ENCODE assay signal across 10 cellular contexts in genomic region chr2:38409136-38409903, GRCh38. TPM values are rescaled to one million over a fixed set of nuclear protein-coding genes. Genes with fewer than 3 reads are reported as not detected.
A peak's percentile ranks its signal among the peaks of the same experiment; 100 is the strongest.
DNase-seq lines count a peak whose midpoint lies in the region; ATAC-seq, FAIRE-seq and TF ChIP-seq lines count a peak whose summit lies in the region.
"Had no signal": no experiment of that assay in that cellular context is flagged by ENCODE, and none has a peak within 500 bp of the region (broad histone marks: within the 10 kb centered on the region; RNA-seq: fewer than 3 reads in every experiment).

No MANE protein-coding gene starts in this region.

- H3K9ac ChIP-seq in HUES48 (ENCODE audit: low read depth, low read length) = no peak overlapping the region

- DNase-seq in A549 (ENCODE audit: low read depth in 1 of 2, low spot score in 1 of 2) = no peak
- DNase-seq in left ventricle myocardium superior = peak; percentile 56
- DNase-seq in NCI-H2227 treated with DMSO at 0.1 percent for 48 hours (lab: John Stamatoyannopoulos, UW) = no peak
- no peak for DNase-seq in D341Med (ENCODE audit: low spot score)
- DNase-seq: activated CD4-positive, alpha-beta memory T cell treated with anti-CD3 and anti-CD28 coated beads for 36 hours; small intestine had no signal

- POLR2A ChIA-PET in A549 (lab: Yijun Ruan, JAX) = no interaction called here

- no peak overlapping the region for H3K4me3 ChIP-seq in A549
- H3K4me3 ChIP-seq in HUES48 (ENCODE audit: low read depth, low read length) = no peak overlapping the region

- no peak for TF ChIP-seq EP300 in A549 (IDR thresholded peaks at IDR 0.05)

- ATAC-seq in A549 = peak in 1 of 2 experiments; percentile 30; a peak in 2 of 6 replicates
- peak; percentile 57 for ATAC-seq in GM21360 (IDR thresholded peaks at IDR 0.05; ENCODE audit: unreplicated experiment)
- ATAC-seq in left ventricle myocardium superior = peak; percentile 76
- no peak for ATAC-seq in HG03196 (IDR thresholded peaks at IDR 0.05; ENCODE audit: unreplicated experiment)
- ATAC-seq in GM18870 (IDR thresholded peaks at IDR 0.05; ENCODE audit: unreplicated experiment) = no peak

- no peaks in the 10 kb centered on the region for H3K27me3 ChIP-seq in HUES48 (ENCODE audit: control insufficient read depth, insufficient read depth, low read length)

- H3K27ac ChIP-seq in A549 = no peak overlapping the region
- H3K27ac ChIP-seq in HUES48 (ENCODE audit: low read depth, low read length) = peak overlapping the region; percentile 3

- no peak overlapping the region for H3K4me2 ChIP-seq in A549

- TF ChIP-seq RAD21 in A549 (conservative IDR thresholded peaks at IDR 0.05 in 1 of 2, IDR thresholded peaks at IDR 0.05 in 1 of 2) = no peak

- H3K9me3 ChIP-seq in A549 = peaks cover 23% of the 10 kb centered on the region
- H3K9me3 ChIP-seq in HUES48 (ENCODE audit: control insufficient read depth, insufficient read depth, low read length) = peaks cover 24% of the 10 kb centered on the region

- WGBS in A549 (ENCODE audit: missing lambda C conversion rate) = 27% methylated on average over 2 of the region's 2 CpGs

- FAIRE-seq in A549 (lab: Jason Lieb, UNC) = no peak
- FAIRE-seq: small intestine had no signal

- intact Hi-C loops in left ventricle myocardium superior (cut with micrococcal nuclease) = no loop called here

- CTCF ChIA-PET in A549 (lab: Yijun Ruan, JAX) = no interaction called here

- H3K4me1 ChIP-seq in A549 (no peaks in the 10 kb centered on the region), HUES48 (ENCODE audit: control insufficient read depth, insufficient read depth, low read length) (peaks cover 34% of the 10 kb centered on the region)

- H3K36me3 ChIP-seq in HUES48 (ENCODE audit: control insufficient read depth, insufficient read depth, low read length) = no peaks in the 10 kb centered on the region

- no peak for TF ChIP-seq POLR2A in A549 (IDR thresholded peaks at IDR 0.05; ENCODE audit: low read length)

- no peak for TF ChIP-seq CTCF in A549 (IDR thresholded peaks at IDR 0.05)

TF ChIP-seq in A549, 52 proteins besides CTCF, POLR2A, EP300 and RAD21:
- TF ChIP-seq JUNB (IDR thresholded peaks at IDR 0.05) = no peak
- TF ChIP-seq PHF8 (IDR thresholded peaks at IDR 0.05; ENCODE audit: borderline replicate concordance, low read depth) = no peak
- no peak for TF ChIP-seq NPAS2 (CRISPR knock-in tag; IDR thresholded peaks at IDR 0.05; ENCODE audit: borderline replicate concordance)
- TF ChIP-seq MAFK (IDR thresholded peaks at IDR 0.05; ENCODE audit: partially characterized antibody) = peak; percentile 56

RNA-seq across cellular contexts. Expression of gene ATL2, which starts 32.2 kb away (rescaled TPM):
- polyA plus RNA-seq in A549 (2011; rRNA removed) (75.1 and 85.3 TPM in 2 replicates), A549 (2017; fragmentation: RNase III; extraction: RNeasy Plus Mini Kit Qiagen cat#74134 plus additional on column Dnase treatment) (77.5 to 83.0 TPM (median 77.6 TPM) in 3 replicates)
- polyA plus RNA-seq in A549 (2012; cell fraction: cytosol; rRNA removed) = 37.1 and 61.7 TPM in 2 replicates
- polyA plus RNA-seq in A549 (2012; cell fraction: nucleus; rRNA removed) = 50.1 and 55.6 TPM in 2 replicates
- polyA minus RNA-seq in A549 (2011; rRNA and poly(A)+ RNA removed) = 47.7 and 51.2 TPM in 2 replicates
- 28.2 TPM for total RNA-seq in left ventricle myocardium superior

Comparison
In these comparisons a context has a peak if more than half of its experiments do, and no peak if none do; other contexts are left out.
1. ATAC-seq: peak in GM21360 (single experiment) and left ventricle myocardium superior (single experiment); none in HG03196 (single experiment) and GM18870 (single experiment).